Comparison of ENCODE assay signal across 13 cellular contexts in the genomic region with DNA sequence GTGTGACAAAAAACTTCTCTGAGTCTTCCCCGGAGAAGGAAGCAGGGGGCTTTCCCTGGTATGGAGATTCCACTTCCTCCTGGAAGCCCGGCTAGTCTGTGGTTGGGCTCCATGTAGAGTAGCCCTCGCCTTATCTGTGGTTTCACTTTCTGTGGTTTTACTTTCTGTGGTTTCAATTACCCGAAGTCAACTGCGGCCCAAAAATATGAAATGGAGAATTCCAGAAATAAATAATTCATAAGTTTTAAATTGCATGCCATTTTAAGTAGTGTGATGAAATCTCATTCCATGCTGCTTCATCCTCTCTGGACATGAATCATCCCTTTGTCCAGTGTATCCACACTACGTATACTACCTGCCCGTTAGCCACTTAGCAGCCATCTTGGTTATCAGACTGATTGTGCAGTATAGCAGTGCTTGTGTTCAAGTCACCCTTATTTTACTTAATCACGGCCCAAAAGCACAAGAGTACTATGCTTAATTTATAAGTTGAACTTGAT.
DNase-seq lines count a peak whose midpoint lies in the region; ATAC-seq and TF ChIP-seq lines count a peak whose summit lies in the region.
"Had no signal": no experiment of that assay in that cellular context is flagged by ENCODE, and none has a peak within 500 bp of the region (broad histone marks: within the 10 kb centered on the region; RNA-seq: fewer than 3 reads in every experiment).

No MANE protein-coding gene starts in this region.

- no peak for TF ChIP-seq POLR2A in NB4 (IDR thresholded peaks at IDR 0.05; ENCODE audit: extremely low read depth, insufficient read length)
- TF ChIP-seq POLR2A in gastrocnemius medialis (IDR thresholded peaks at IDR 0.05): no peak
- TF ChIP-seq POLR2A in uterus (IDR thresholded peaks at IDR 0.05): no peak

- H3K9ac ChIP-seq in mesenchymal stem cell (ENCODE audit: low read length): no peak overlapping the region

- H2AFZ ChIP-seq in mesenchymal stem cell (ENCODE audit: low read depth, low read length): no peak overlapping the region

- H3K4me3 ChIP-seq in NB4 (ENCODE audit: low read depth, low read length) (no peak overlapping the region), astrocyte of the spinal cord (ENCODE audit: low read depth, low read length) (no peak overlapping the region), mesenchymal stem cell (ENCODE audit: insufficient read depth in 1 of 2, low read depth in 1 of 2, low read length in 2 of 2) (no peak overlapping the region), gastrocnemius medialis (no peak overlapping the region), uterus (no peak overlapping the region)

- H3K27me3 ChIP-seq in mesenchymal stem cell (ENCODE audit: control insufficient read depth in 1 of 2, insufficient read depth in 1 of 2, low read length in 2 of 2) (peaks cover 0 to 3% of the 10 kb centered on the region in 2 experiments), gastrocnemius medialis (no peaks in the 10 kb centered on the region), uterus (no peaks in the 10 kb centered on the region)

- ATAC-seq in gastrocnemius medialis: no peak
- ATAC-seq: activated naive CD8-positive, alpha-beta T cell treated with anti-CD3 and anti-CD28 coated beads, Interleukin-2, amount 50 U/mL, for 24 hours; left colon; natural killer cell treated with Interleukin-12 subunit alpha and Interleukin-12 subunit beta and Interleukin-15 and Interleukin-18, amount 100 ng/mL, for 72 hours had no signal

- no peak overlapping the region for H2BK15ac ChIP-seq in mesenchymal stem cell (ENCODE audit: low read depth, poor library complexity, severe bottlenecking)

- DNase-seq in EH (ENCODE audit: low read depth): peak; percentile 4
- DNase-seq in NB4 (ENCODE audit: low read depth): peak; percentile 39
- peak; percentile 74 for DNase-seq in astrocyte of the spinal cord (ENCODE audit: low read depth, low spot score)
- DNase-seq in mesenchymal stem cell: peak; percentile 79
- no peak for DNase-seq in gastrocnemius medialis
- DNase-seq in GM19238 (ENCODE audit: insufficient read length, low spot score): no peak
- no peak for DNase-seq in uterus
- no peak for DNase-seq in cerebellar nuclear complex (lab: John Stamatoyannopoulos, UW)
- DNase-seq: activated naive CD8-positive, alpha-beta T cell treated with anti-CD3 and anti-CD28 coated beads, Interleukin-2, amount 50 U/mL, for 24 hours; Caco-2; left colon; NCI-H2029 treated with DMSO at 0.1 percent for 48 hours had no signal

- H3K9me3 ChIP-seq in mesenchymal stem cell (ENCODE audit: control insufficient read depth, low read length) (no peaks in the 10 kb centered on the region), gastrocnemius medialis (no peaks in the 10 kb centered on the region), uterus (no peaks in the 10 kb centered on the region)
- H3K9me3 ChIP-seq: Caco-2 had no signal

- no peak overlapping the region for H3K18ac ChIP-seq in mesenchymal stem cell (ENCODE audit: low read depth in 1 of 2, low read length in 2 of 2)

- H3K4me2 ChIP-seq in mesenchymal stem cell (ENCODE audit: low read length, poor library complexity, severe bottlenecking): no peak overlapping the region

- H2AK5ac ChIP-seq in mesenchymal stem cell (ENCODE audit: low read length, severe bottlenecking): no peak overlapping the region

- no peak overlapping the region for H3K4ac ChIP-seq in mesenchymal stem cell (ENCODE audit: low read depth in 1 of 2, low read length in 2 of 2)

- H2BK120ac ChIP-seq in mesenchymal stem cell (ENCODE audit: low read depth, low read length): no peak overlapping the region

- H3K23ac ChIP-seq in mesenchymal stem cell (ENCODE audit: low read length in 2 of 2): no peak overlapping the region

- H3K27ac ChIP-seq in mesenchymal stem cell (ENCODE audit: low read length, poor library complexity, severe bottlenecking): no peak overlapping the region
- no peak overlapping the region for H3K27ac ChIP-seq in gastrocnemius medialis
- no peak overlapping the region for H3K27ac ChIP-seq in uterus

- intact Hi-C loops in gastrocnemius medialis (cut with DNase I; ENCODE audit: low total_unique reads): no loop called here
- intact Hi-C loops in uterus (cut with DNase I; ENCODE audit: low total_unique reads): no loop called here

- peaks cover 5% of the 10 kb centered on the region for H3K4me1 ChIP-seq in mesenchymal stem cell (ENCODE audit: control insufficient read depth, insufficient read depth, low read depth, low read length)
- H3K4me1 ChIP-seq in gastrocnemius medialis: no peaks in the 10 kb centered on the region
- H3K4me1 ChIP-seq in uterus: no peaks in the 10 kb centered on the region
- H3K4me1 ChIP-seq: Caco-2 had no signal

- H3K79me1 ChIP-seq in mesenchymal stem cell (replicated peaks; ENCODE audit: low read length, poor library complexity, severe bottlenecking): no peaks in the 10 kb centered on the region

- no peak overlapping the region for H2BK5ac ChIP-seq in mesenchymal stem cell (ENCODE audit: low read depth, low read length, poor library complexity, severe bottlenecking)

- H4K91ac ChIP-seq in mesenchymal stem cell (ENCODE audit: low read length): no peak overlapping the region

- no peaks in the 10 kb centered on the region for H3K36me3 ChIP-seq in mesenchymal stem cell (ENCODE audit: control insufficient read depth in 1 of 2, insufficient read depth in 2 of 2, low read depth in 1 of 2, low read length in 2 of 2)
- no peaks in the 10 kb centered on the region for H3K36me3 ChIP-seq in gastrocnemius medialis
- H3K36me3 ChIP-seq in uterus: no peaks in the 10 kb centered on the region

- no peak for TF ChIP-seq CTCF in NB4 (IDR thresholded peaks at IDR 0.05; ENCODE audit: low read depth, low read length)
- TF ChIP-seq CTCF in astrocyte of the spinal cord (IDR thresholded peaks at IDR 0.05; ENCODE audit: low read depth, low read length): no peak
- TF ChIP-seq CTCF in gastrocnemius medialis (IDR thresholded peaks at IDR 0.05 in 4 of 5, conservative IDR thresholded peaks at IDR 0.05 in 1 of 5): no peak
- no peak for TF ChIP-seq CTCF in uterus (IDR thresholded peaks at IDR 0.05)

- in situ Hi-C loops in astrocyte of the spinal cord (cut with HindIII; ENCODE audit: low sequenced_read_pairs): no loop called here
- in situ Hi-C loops in gastrocnemius medialis (cut with MboI; ENCODE audit: low sequenced_read_pairs in 4 of 4): no loop called here

- WGBS in mesenchymal stem cell: 50% methylated on average over 3 of the region's 8 CpGs

- H3K14ac ChIP-seq in mesenchymal stem cell (ENCODE audit: low read length in 2 of 2): no peak overlapping the region

- no peak overlapping the region for H4K8ac ChIP-seq in mesenchymal stem cell (ENCODE audit: low read length)

- H2BK12ac ChIP-seq in mesenchymal stem cell (ENCODE audit: low read length in 2 of 2): no peak overlapping the region

Comparison
In these comparisons a context has a peak if more than half of its experiments do, and no peak if none do; other contexts are left out.
1. DNase-seq: peak in EH (single experiment), NB4 (single experiment), astrocyte of the spinal cord (single experiment) and mesenchymal stem cell (single experiment); none in gastrocnemius medialis (0 of 2), GM19238 (single experiment), uterus (0 of 2) and cerebellar nuclear complex (0 of 2).